ENCODE assay signal across 7 cellular contexts in genomic region chr2:56500317-56500716, GRCh38.
"Had no signal": no experiment of that assay in that cellular context is flagged by ENCODE, and none has a peak within 500 bp of the region (broad histone marks: within the 10 kb centered on the region; RNA-seq: fewer than 3 reads in every experiment).

No MANE protein-coding gene starts in this region.

- H3K9ac ChIP-seq: KMS-11 had no signal

- DNase-seq: IMR-90, KBM-7, KG1 had no signal

- FAIRE-seq: HTR-8/SVneo, K562 had no signal

- H3K4me2 ChIP-seq: KMS-11 had no signal

- ATAC-seq: K562 had no signal

- H3K4me3 ChIP-seq: K562 had no signal

- H3K27ac ChIP-seq: HL-60, KMS-11 had no signal
